1 cellular context compared by ENCODE assay signal in genomic region chr16:275041-275621, GRCh38.
TF ChIP-seq lines count a peak whose summit lies in the region.

No MANE protein-coding gene starts in this region.

TF ChIP-seq in WTC11, 78 proteins besides CTCF, POLR2A, EP300 and RAD21 (continued from another document and continues in another):
- TF ChIP-seq PREB (CRISPR knock-in tag; IDR thresholded peaks at IDR 0.05; ENCODE audit: borderline replicate concordance) (no peak), KAT7 (CRISPR knock-in tag; IDR thresholded peaks at IDR 0.05; ENCODE audit: borderline replicate concordance) (no peak), ZNF219 (CRISPR knock-in tag; IDR thresholded peaks at IDR 0.05; ENCODE audit: borderline replicate concordance) (no peak), MAX (CRISPR knock-in tag; IDR thresholded peaks at IDR 0.05) (no peak; the same call in 1 of the 2 replicates), MYBL2 (CRISPR knock-in tag; IDR thresholded peaks at IDR 0.05) (peak; percentile 57; the same call in 1 of the 2 replicates), E2F4 (CRISPR knock-in tag; IDR thresholded peaks at IDR 0.05; ENCODE audit: borderline replicate concordance, low read depth) (0 out of 2 replicates have a peak, but pooled peaks have one; percentile 39), TEAD1 (CRISPR knock-in tag; IDR thresholded peaks at IDR 0.05) (no peak), RELA (CRISPR knock-in tag; IDR thresholded peaks at IDR 0.05; ENCODE audit: borderline replicate concordance) (peak; percentile 53; the same call in 1 of the 2 replicates), HMGXB4 (CRISPR knock-in tag; IDR thresholded peaks at IDR 0.05) (peak; percentile 40; the same call in 1 of the 2 replicates), JUN (CRISPR knock-in tag; IDR thresholded peaks at IDR 0.05) (no peak), FOXP4 (CRISPR knock-in tag; IDR thresholded peaks at IDR 0.05) (no peak), PRRX2 (CRISPR knock-in tag; IDR thresholded peaks at IDR 0.05) (no peak), ZMAT4 (CRISPR knock-in tag; IDR thresholded peaks at IDR 0.05) (no peak), IRF2 (CRISPR knock-in tag; IDR thresholded peaks at IDR 0.05; ENCODE audit: borderline replicate concordance, low read depth) (no peak), ZNF232 (CRISPR knock-in tag; IDR thresholded peaks at IDR 0.05) (no peak), TEAD4 (CRISPR knock-in tag; IDR thresholded peaks at IDR 0.05) (no peak), AR (CRISPR knock-in tag; IDR thresholded peaks at IDR 0.05) (no peak), NR1H2 (CRISPR knock-in tag; IDR thresholded peaks at IDR 0.05) (no peak), ZBTB43 (CRISPR knock-in tag; IDR thresholded peaks at IDR 0.05) (peak; percentile 44; the same call in 1 of the 2 replicates), ZNF532 (CRISPR knock-in tag; IDR thresholded peaks at IDR 0.05; ENCODE audit: borderline replicate concordance) (no peak), ZNF396 (CRISPR knock-in tag; IDR thresholded peaks at IDR 0.05; ENCODE audit: borderline replicate concordance) (no peak), ATF2 (CRISPR knock-in tag; IDR thresholded peaks at IDR 0.05; ENCODE audit: borderline replicate concordance, low read depth) (no peak), NR3C1 (CRISPR knock-in tag; conservative IDR thresholded peaks at IDR 0.05; ENCODE audit: low read depth) (no peak), USF2 (CRISPR knock-in tag; IDR thresholded peaks at IDR 0.05) (no peak), STAT6 (CRISPR knock-in tag; conservative IDR thresholded peaks at IDR 0.05; ENCODE audit: low read depth) (no peak), FOXP1 (CRISPR knock-in tag; IDR thresholded peaks at IDR 0.05; ENCODE audit: borderline replicate concordance) (peak; percentile 71), MXD4 (CRISPR knock-in tag; IDR thresholded peaks at IDR 0.05; ENCODE audit: borderline replicate concordance) (no peak)
